33 cellular contexts compared by ENCODE assay signal in the genomic region with DNA sequence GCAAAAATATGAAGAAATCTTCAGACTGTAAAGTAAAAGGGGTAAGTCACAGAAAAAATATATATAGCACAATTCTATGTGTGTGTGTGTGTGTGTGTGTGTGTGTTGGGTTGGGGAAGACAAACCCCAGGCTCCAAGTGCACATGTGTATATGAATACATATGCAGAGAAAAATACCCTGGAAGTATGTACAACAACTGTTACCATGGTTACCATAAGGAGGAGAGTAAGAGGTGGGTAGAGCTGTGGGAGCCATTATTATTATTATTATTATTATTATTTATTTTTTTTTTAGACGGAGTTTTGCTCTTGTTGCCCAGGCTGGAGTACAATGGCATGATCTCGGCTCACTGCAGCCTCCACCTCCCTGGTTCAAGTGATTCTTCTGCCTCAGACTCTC.
"Had no signal": no experiment of that assay in that cellular context is flagged by ENCODE, and none has a peak within 500 bp of the region (broad histone marks: within the 10 kb centered on the region; RNA-seq: fewer than 3 reads in every experiment).

No MANE protein-coding gene starts in this region.

- H3K4me3 ChIP-seq: adrenal gland, ascending aorta, body of pancreas, breast epithelium, cardiac muscle cell had no signal

- DNase-seq: activated effector memory CD4-positive, alpha-beta T cell treated with anti-CD3 and anti-CD28 coated beads, Interleukin-2, amount 50 U/mL, for 16 hours; activated effector memory CD4-positive, alpha-beta T cell treated with Interleukin-2 at 50 U/mL for 16 hours; activated gamma-delta T cell; activated gamma-delta T cell treated with Interleukin-2 at 50 U/mL for 16 hours; activated naive CD4-positive, alpha-beta T cell; activated naive CD4-positive, alpha-beta T cell treated with anti-CD3 and anti-CD28 coated beads for 36 hours; activated naive CD4-positive, alpha-beta T cell treated with anti-CD3 and anti-CD28 coated beads, Interleukin-2, amount 10 ng/mL, durations not matched to agents 7 days and 5 days; activated naive CD4-positive, alpha-beta T cell treated with anti-CD3 and anti-CD28 coated beads, Interleukin-2, amount 50 U/mL, for 16 hours; activated naive CD4-positive, alpha-beta T cell treated with Interleukin-2 at 50 U/mL for 16 hours; activated naive CD8-positive, alpha-beta T cell treated with anti-CD3 and anti-CD28 coated beads for 36 hours; activated naive CD8-positive, alpha-beta T cell treated with anti-CD3 and anti-CD28 coated beads, Interleukin-2, amount 10 ng/mL, durations not matched to agents 7 days and 5 days; activated naive CD8-positive, alpha-beta T cell treated with anti-CD3 and anti-CD28 coated beads, Interleukin-2, amount 50 U/mL, for 24 hours; activated T-cell treated with anti-CD3 and anti-CD28 coated beads, Interleukin-2, amount 50 U/mL, for 24 hours; activated T-cell treated with anti-CD3 and anti-CD28 coated beads, Interleukin-2, amount 50 U/mL, for 4 hours; activated T-cell treated with anti-CD3 and anti-CD28 coated beads, Interleukin-2, amount 50 U/mL, for 48 hours; activated T-cell treated with anti-CD3 and anti-CD28 coated beads, Interleukin-2, amount 50 U/mL, for 72 hours; adrenal gland; amniotic stem cell; amygdala; anterior cingulate cortex; aorta; body of pancreas; brain microvascular endothelial cell; caudate nucleus; central memory CD4-positive, alpha-beta T cell; cerebellar nuclear complex had no signal

- H3K27me3 ChIP-seq: adrenal gland, ascending aorta, body of pancreas, brain microvascular endothelial cell, breast epithelium, cardiac muscle cell had no signal

- H3K36me3 ChIP-seq: adrenal gland, ascending aorta, brain microvascular endothelial cell, breast epithelium, cardiac muscle cell had no signal

- ATAC-seq: activated naive CD4-positive, alpha-beta T cell treated with anti-CD3 and anti-CD28 coated beads, Interleukin-2, amount 50 U/mL, for 72 hours; activated naive CD8-positive, alpha-beta T cell treated with anti-CD3 and anti-CD28 coated beads, Interleukin-2, amount 50 U/mL, for 24 hours; activated T-cell treated with anti-CD3 and anti-CD28 coated beads, Interleukin-2, amount 50 U/mL, for 4 hours; activated T-cell treated with anti-CD3 and anti-CD28 coated beads, Interleukin-2, amount 50 U/mL, for 72 hours; activated T-helper 17 cell treated with anti-CD3 and anti-CD28 coated beads, Interleukin-2, amount 50 U/mL, for 72 hours; body of pancreas had no signal

- H3K9me3 ChIP-seq: adrenal gland, ascending aorta had no signal

- H3K27ac ChIP-seq: adrenal gland, ascending aorta, body of pancreas, brain microvascular endothelial cell, breast epithelium, cardiac muscle cell had no signal

- H3K4me1 ChIP-seq: adrenal gland, ascending aorta, body of pancreas, breast epithelium had no signal

- FAIRE-seq: astrocyte, bronchial epithelial cell had no signal
